ENCODE assay signal across 20 cellular contexts in the genomic region with DNA sequence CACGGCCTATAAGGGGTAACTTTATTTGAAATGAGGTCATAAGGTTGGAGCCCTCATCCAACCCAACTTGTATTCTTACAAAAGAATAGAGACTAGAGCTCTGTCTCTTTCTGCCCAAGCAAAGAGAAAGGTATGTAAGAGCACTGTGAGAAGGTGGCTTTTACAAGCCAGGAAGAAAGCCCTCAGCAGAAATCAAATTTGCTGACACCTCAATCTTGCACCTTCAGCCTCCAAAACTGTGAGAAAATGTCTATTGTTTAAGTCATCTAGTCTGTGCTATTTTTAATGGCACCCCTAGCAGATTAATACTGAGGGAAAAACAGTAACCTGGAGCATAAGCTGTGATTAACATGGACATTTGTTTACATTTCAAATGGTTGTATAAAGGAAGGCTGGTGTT.
DNase-seq lines count a peak whose midpoint lies in the region; ATAC-seq, FAIRE-seq and TF ChIP-seq lines count a peak whose summit lies in the region.
"Had no signal": no experiment of that assay in that cellular context is flagged by ENCODE, and none has a peak within 500 bp of the region (broad histone marks: within the 10 kb centered on the region; RNA-seq: fewer than 3 reads in every experiment).

No MANE protein-coding gene starts in this region.

- H3K4me1 ChIP-seq in A549, result no peaks in the 10 kb centered on the region
- no peaks in the 10 kb centered on the region for H3K4me1 ChIP-seq in MM.1S (ENCODE audit: low read length)
- no peaks in the 10 kb centered on the region for H3K4me1 ChIP-seq in K562 (replicated peaks in 1 of 2; ENCODE audit: control insufficient read depth in 2 of 2, insufficient read depth in 2 of 2, low read length in 2 of 2)

- H3K9me3 ChIP-seq in A549 (no peaks in the 10 kb centered on the region), MM.1S (replicated peaks; ENCODE audit: insufficient read depth, low read length) (no peaks in the 10 kb centered on the region), K562 (replicated peaks; ENCODE audit: control insufficient read depth, insufficient read depth, low read depth, low read length) (no peaks in the 10 kb centered on the region)

- in situ Hi-C loops in K562 (cut with MboI), result no loop called here

- no peak overlapping the region for H2AFZ ChIP-seq in MM.1S (ENCODE audit: low read length)
- H2AFZ ChIP-seq in K562 (ENCODE audit: low read depth, low read length), result no peak overlapping the region
- H2AFZ ChIP-seq: GM23248 had no signal

- POLR2A ChIA-PET in A549 (lab: Yijun Ruan, JAX), result no interaction called here
- POLR2A ChIA-PET in K562 (lab: Yijun Ruan, JAX), result no interaction called here

- TF ChIP-seq EP300 in A549 (IDR thresholded peaks at IDR 0.05) (no peak), K562 (IDR thresholded peaks at IDR 0.05; ENCODE audit: low read length) (no peak)

- H3K9ac ChIP-seq in MM.1S (ENCODE audit: low read length) (no peak overlapping the region), K562 (ENCODE audit: insufficient read depth in 1 of 2, low read depth in 2 of 2, low read length in 2 of 2) (no peak overlapping the region)
- H3K9ac ChIP-seq: GM23248 had no signal

- H3F3A ChIP-seq in MM.1S (ENCODE audit: insufficient read depth, low read length), result no peaks in the 10 kb centered on the region

- TF ChIP-seq RAD21 in A549 (conservative IDR thresholded peaks at IDR 0.05 in 1 of 2, IDR thresholded peaks at IDR 0.05 in 1 of 2), result no peak
- no peak for TF ChIP-seq RAD21 in K562 (CRISPR knock-in tag; conservative IDR thresholded peaks at IDR 0.05 in 1 of 2, IDR thresholded peaks at IDR 0.05 in 1 of 2)

- no peak for ATAC-seq in A549
- ATAC-seq in K562, result no peak
- ATAC-seq in HG02870 (IDR thresholded peaks at IDR 0.05; ENCODE audit: unreplicated experiment), result no peak
- no peak for ATAC-seq in GM19035 (IDR thresholded peaks at IDR 0.05; ENCODE audit: unreplicated experiment)
- ATAC-seq in GM19351 (IDR thresholded peaks at IDR 0.05; ENCODE audit: unreplicated experiment), result no peak
- ATAC-seq: HCT116 had no signal

- BruUV-seq in K562 (replicated peaks; lab: Mats Ljungman, UMichigan), result no TSS peak

- no peak overlapping the region for H3K4me3 ChIP-seq in A549
- no peak overlapping the region for H3K4me3 ChIP-seq in MM.1S (ENCODE audit: low read length)
- no peak overlapping the region for H3K4me3 ChIP-seq in K562
- H3K4me3 ChIP-seq: GM23248 had no signal

- intact Hi-C loops in K562 (cut with micrococcal nuclease), result no loop called here

- H3K27ac ChIP-seq in A549 (no peak overlapping the region), MM.1S (ENCODE audit: low read length) (no peak overlapping the region), K562 (ENCODE audit: extremely low read depth, low read depth, low read length) (no peak overlapping the region)
- H3K27ac ChIP-seq: GM23248 had no signal

- CTCF ChIA-PET in A549 (lab: Yijun Ruan, JAX), result no interaction called here
- CTCF ChIA-PET in K562 (lab: Yijun Ruan, JAX; ENCODE audit: low intra/inter-chr PET ratio), result no interaction called here

- TF ChIP-seq CTCF in A549 (IDR thresholded peaks at IDR 0.05) (no peak), MM.1S (IDR thresholded peaks at IDR 0.05; ENCODE audit: low read length) (no peak), K562 (IDR thresholded peaks at IDR 0.05 in 2 of 3, conservative IDR thresholded peaks at IDR 0.05 in 1 of 3; ENCODE audit: insufficient read depth in 2 of 3, low read depth in 1 of 3, low read length in 3 of 3) (no peak)

- H3K27me3 ChIP-seq in MM.1S (replicated peaks; ENCODE audit: insufficient read depth, low read length) (no peaks in the 10 kb centered on the region), K562 (ENCODE audit: control insufficient read depth in 2 of 2, insufficient read depth in 2 of 2, low read length in 2 of 2) (no peaks in the 10 kb centered on the region)

- H3K4me2 ChIP-seq in A549 (no peak overlapping the region), MM.1S (ENCODE audit: low read depth, low read length) (peak overlapping the region; percentile 18; the same call in 1 of the 2 replicates), K562 (ENCODE audit: insufficient read depth, low read length) (no peak overlapping the region)

- H4K20me1 ChIP-seq in MM.1S (ENCODE audit: insufficient read depth, low read length), result no peaks in the 10 kb centered on the region
- no peaks in the 10 kb centered on the region for H4K20me1 ChIP-seq in K562 (replicated peaks; ENCODE audit: control insufficient read depth, insufficient read depth, low read length)

- TF ChIP-seq POLR2A in A549 (IDR thresholded peaks at IDR 0.05; ENCODE audit: low read length) (no peak), K562 (conservative IDR thresholded peaks at IDR 0.05) (no peak)

- H3K9me1 ChIP-seq in K562 (ENCODE audit: control insufficient read depth, insufficient read depth, low read length), result no peaks in the 10 kb centered on the region

- H3K79me2 ChIP-seq in MM.1S (ENCODE audit: low read length) (no peaks in the 10 kb centered on the region), K562 (ENCODE audit: control insufficient read depth, insufficient read depth, low read length) (no peaks in the 10 kb centered on the region)

- no peak for FAIRE-seq in A549 (lab: Jason Lieb, UNC)
- no peak for FAIRE-seq in K562 (lab: Jason Lieb, UNC)
- FAIRE-seq: GM12891, GM18507, H1 had no signal

- WGBS in A549 (ENCODE audit: missing lambda C conversion rate), result 54% methylated on average over 1 of the region's 1 CpG
- WGBS in K562 (ENCODE audit: insufficient coverage, low coverage, missing lambda C conversion rate), result 0% methylated on average over 1 of the region's 1 CpG

- H3K9me2 ChIP-seq in MM.1S (replicated peaks; ENCODE audit: insufficient read depth, low read length), result no peaks in the 10 kb centered on the region

- H3K36me3 ChIP-seq in MM.1S (replicated peaks; ENCODE audit: insufficient read depth, low read length) (no peaks in the 10 kb centered on the region), K562 (ENCODE audit: control insufficient read depth, insufficient read depth, low read length) (no peaks in the 10 kb centered on the region)

- DNase-seq in A549 (ENCODE audit: low read depth in 1 of 2, low spot score in 1 of 2) (no peak), MM.1S (peak; percentile 58), K562 (ENCODE audit: extremely low read depth in 1 of 4, low spot score in 3 of 4) (no peak)
- DNase-seq: 8988T; C1 segment of cervical spinal cord; Calu3; CD4-positive, alpha-beta memory T cell; COR-L47; DMS53; DMS79 treated with DMSO at 0.1 percent for 48 hours; GF-D8; GM23248; H7 had no signal

TF ChIP-seq in A549, 52 proteins besides CTCF, POLR2A, EP300 and RAD21:
- TF ChIP-seq RNF2 (IDR thresholded peaks at IDR 0.05; ENCODE audit: borderline replicate concordance, low read depth) (no peak), MAFK (IDR thresholded peaks at IDR 0.05; ENCODE audit: partially characterized antibody) (peak; percentile 30)

TF ChIP-seq in K562, 482 proteins besides CTCF, POLR2A, EP300 and RAD21:
- TF ChIP-seq SPI1 (IDR thresholded peaks at IDR 0.05; ENCODE audit: borderline replicate concordance, low read depth, low read length) (no peak), ZNF316 (IDR thresholded peaks at IDR 0.05) (0 out of 2 replicates have a peak, but pooled peaks have one; percentile 2)

Comparison
In these comparisons a context has a peak if more than half of its experiments do, and no peak if none do; other contexts are left out.
1. Of the 35 proteins assayed by ChIP-seq in both K562 and A549: peak only in K562: none; only in A549: MAFK; in both: none; in neither: 34.